ENCODE assay signal across 8 cellular contexts in genomic region chr15:48177383-48177874, GRCh38. TPM values are rescaled to one million over a fixed set of nuclear protein-coding genes. Genes with fewer than 3 reads are reported as not detected.
DNase-seq lines count a peak whose midpoint lies in the region; ATAC-seq and TF ChIP-seq lines count a peak whose summit lies in the region.

No MANE protein-coding gene starts in this region.

- no peaks in the 10 kb centered on the region for H3K9me2 ChIP-seq in hepatocyte (replicated peaks; ENCODE audit: insufficient read depth)

- WGBS in hepatocyte (ENCODE audit: low lambda C conversion rate, missing lambda C conversion rate), result 8% methylated on average over 15 of the region's 15 CpGs

- peaks cover 23% of the 10 kb centered on the region for H3K27me3 Mint-ChIP-seq in CD4-positive, CD25-positive, alpha-beta regulatory T cell

- H3K36me3 ChIP-seq in CD4-positive, CD25-positive, alpha-beta regulatory T cell (ENCODE audit: control insufficient read depth, insufficient read depth, low read length), result no peaks in the 10 kb centered on the region
- no peaks in the 10 kb centered on the region for H3K36me3 ChIP-seq in hepatocyte (replicated peaks; ENCODE audit: insufficient read depth, low read depth)

- intact Hi-C loops in sciatic nerve (cut with DNase I), result no loop called here

- TF ChIP-seq CTCF in hepatocyte (IDR thresholded peaks at IDR 0.05; ENCODE audit: poor library complexity), result no peak

- peak overlapping the region; percentile 81 to 97 (median 92) for H3K4me3 Mint-ChIP-seq in CD4-positive, CD25-positive, alpha-beta regulatory T cell

- peaks cover 10% of the 10 kb centered on the region for H3K4me1 ChIP-seq in CD4-positive, CD25-positive, alpha-beta regulatory T cell (ENCODE audit: control insufficient read depth, insufficient read depth, low read length, poor library complexity, severe bottlenecking)
- H3K4me1 ChIP-seq in hepatocyte (ENCODE audit: insufficient read depth), result no peaks in the 10 kb centered on the region

- H3K9me3 ChIP-seq in CD4-positive, CD25-positive, alpha-beta regulatory T cell (ENCODE audit: control insufficient read depth in 2 of 2, low read length in 2 of 2), result no peaks in the 10 kb centered on the region
- H3K9me3 ChIP-seq in hepatocyte (ENCODE audit: low read depth), result no peaks in the 10 kb centered on the region

- H4K20me1 ChIP-seq in hepatocyte (ENCODE audit: insufficient read depth, poor library complexity, severe bottlenecking), result no peaks in the 10 kb centered on the region

- H3K9me3 Mint-ChIP-seq in CD4-positive, CD25-positive, alpha-beta regulatory T cell, result peaks cover 0 to 8% (median 4%) of the 10 kb centered on the region in 7 donors

- peak overlapping the region; percentile 83 for H3K4me3 ChIP-seq in CD4-positive, CD25-positive, alpha-beta regulatory T cell (ENCODE audit: low read depth, low read length)
- peak overlapping the region; percentile 12 for H3K4me3 ChIP-seq in hepatocyte

- H3K79me2 ChIP-seq in hepatocyte, result peaks cover 37% of the 10 kb centered on the region

- peaks cover 3% of the 10 kb centered on the region for H3K36me3 Mint-ChIP-seq in CD4-positive, CD25-positive, alpha-beta regulatory T cell

- peak overlapping the region in 2 of 3 donors; percentile 77 to 95 for H3K27ac Mint-ChIP-seq in CD4-positive, CD25-positive, alpha-beta regulatory T cell

- H3K4me2 ChIP-seq in hepatocyte, result peak overlapping the region; percentile 84

- peaks cover 4% of the 10 kb centered on the region for H3K27me3 ChIP-seq in CD4-positive, CD25-positive, alpha-beta regulatory T cell (ENCODE audit: control insufficient read depth, insufficient read depth, low read length)
- peaks cover 6% of the 10 kb centered on the region for H3K27me3 ChIP-seq in hepatocyte

- DNase-seq in CD4-positive, CD25-positive, alpha-beta regulatory T cell, result peak; percentile 2 to 38 (median 11)
- peak; percentile 38 for DNase-seq in NCI-H345 (lab: John Stamatoyannopoulos, UW)
- peak; percentile 75 for DNase-seq in astrocyte of the hippocampus (ENCODE audit: low read depth, low spot score)
- peak; percentile 51 for DNase-seq in hepatocyte (ENCODE audit: low spot score)
- DNase-seq in sciatic nerve (ENCODE audit: low spot score), result no peak
- no peak for DNase-seq in stimulated activated CD4-positive, alpha-beta T cell treated with anti-CD3 and anti-CD28 coated beads, Interleukin-4, amount 100 ng/mL, for 4 hours

- peaks cover 5 to 38% (median 14%) of the 10 kb centered on the region in 4 donors for H3K4me1 Mint-ChIP-seq in CD4-positive, CD25-positive, alpha-beta regulatory T cell

- ATAC-seq in CD4-positive, CD25-positive, alpha-beta regulatory T cell (ENCODE audit: low read depth in 2 of 2), result peak; percentile 27 to 43
- ATAC-seq in GM18870 (IDR thresholded peaks at IDR 0.05; ENCODE audit: unreplicated experiment) (peak; percentile 66), HG03066 (IDR thresholded peaks at IDR 0.05; ENCODE audit: low read depth, unreplicated experiment) (peak; percentile 53), sciatic nerve (peak; percentile 89)

- peak overlapping the region; percentile 28 for H3K27ac ChIP-seq in CD4-positive, CD25-positive, alpha-beta regulatory T cell (ENCODE audit: insufficient read depth, low read length, poor library complexity, severe bottlenecking)
- peak overlapping the region; percentile 69 for H3K27ac ChIP-seq in hepatocyte

- peak overlapping the region; percentile 39 for H2AFZ ChIP-seq in hepatocyte

RNA-seq across cellular contexts. Expression of gene MYEF2, which starts 0.7 kb away (rescaled TPM):
- 19.0 TPM for total RNA-seq in CD4-positive, CD25-positive, alpha-beta regulatory T cell
- 1 to 10 TPM; 1.5 to 2.8 (median 2.1) TPM for polyA plus RNA-seq in CD4-positive, CD25-positive, alpha-beta regulatory T cell
- 16.2 and 26.9 TPM in 2 replicates for total RNA-seq in hepatocyte
- polyA plus RNA-seq in hepatocyte, result 10.6 and 11.7 TPM in 2 replicates
- 49.8 TPM for total RNA-seq in sciatic nerve

RNA-seq across cellular contexts. Expression of gene CTXN2, which starts 14.0 kb away (rescaled TPM):
- total RNA-seq in CD4-positive, CD25-positive, alpha-beta regulatory T cell, result not detected
- polyA plus RNA-seq in CD4-positive, CD25-positive, alpha-beta regulatory T cell, result not detected
- 0.12 TPM in 1 of 2 replicates, not detected in the other for total RNA-seq in hepatocyte
- polyA plus RNA-seq in hepatocyte, result not detected in 2 replicates
- total RNA-seq in sciatic nerve, result not detected

RNA-seq across cellular contexts. Expression of gene SLC12A1, which starts 28.7 kb away (rescaled TPM):
- not detected for total RNA-seq in CD4-positive, CD25-positive, alpha-beta regulatory T cell
- not detected for polyA plus RNA-seq in CD4-positive, CD25-positive, alpha-beta regulatory T cell
- not detected in 2 replicates for total RNA-seq in hepatocyte
- not detected in 2 replicates for polyA plus RNA-seq in hepatocyte
- total RNA-seq in sciatic nerve, result not detected

RNA-seq across cellular contexts. Expression of gene SLC24A5, which starts 56.6 kb away (rescaled TPM):
- not detected for total RNA-seq in CD4-positive, CD25-positive, alpha-beta regulatory T cell
- not detected for polyA plus RNA-seq in CD4-positive, CD25-positive, alpha-beta regulatory T cell
- total RNA-seq in hepatocyte, result not detected in 2 replicates
- not detected in 2 replicates for polyA plus RNA-seq in hepatocyte
- 0.89 TPM for total RNA-seq in sciatic nerve

Comparison
In these comparisons a context has a peak if more than half of its experiments do, and no peak if none do; other contexts are left out.
1. ATAC-seq: peak in every context shown above with its lines; median percentile 89 in sciatic nerve; 66 in GM18870; 53 in HG03066; 35 in CD4-positive, CD25-positive, alpha-beta regulatory T cell.
2. DNase-seq: peak in CD4-positive, CD25-positive, alpha-beta regulatory T cell (3 of 3), NCI-H345 (single experiment), astrocyte of the hippocampus (single experiment) and hepatocyte (single experiment); none in sciatic nerve (single experiment) and stimulated activated CD4-positive, alpha-beta T cell treated with anti-CD3 and anti-CD28 coated beads, Interleukin-4, amount 100 ng/mL, for 4 hours (0 of 2).